ENCODE assay signal across 1 cellular context in the genomic region with DNA sequence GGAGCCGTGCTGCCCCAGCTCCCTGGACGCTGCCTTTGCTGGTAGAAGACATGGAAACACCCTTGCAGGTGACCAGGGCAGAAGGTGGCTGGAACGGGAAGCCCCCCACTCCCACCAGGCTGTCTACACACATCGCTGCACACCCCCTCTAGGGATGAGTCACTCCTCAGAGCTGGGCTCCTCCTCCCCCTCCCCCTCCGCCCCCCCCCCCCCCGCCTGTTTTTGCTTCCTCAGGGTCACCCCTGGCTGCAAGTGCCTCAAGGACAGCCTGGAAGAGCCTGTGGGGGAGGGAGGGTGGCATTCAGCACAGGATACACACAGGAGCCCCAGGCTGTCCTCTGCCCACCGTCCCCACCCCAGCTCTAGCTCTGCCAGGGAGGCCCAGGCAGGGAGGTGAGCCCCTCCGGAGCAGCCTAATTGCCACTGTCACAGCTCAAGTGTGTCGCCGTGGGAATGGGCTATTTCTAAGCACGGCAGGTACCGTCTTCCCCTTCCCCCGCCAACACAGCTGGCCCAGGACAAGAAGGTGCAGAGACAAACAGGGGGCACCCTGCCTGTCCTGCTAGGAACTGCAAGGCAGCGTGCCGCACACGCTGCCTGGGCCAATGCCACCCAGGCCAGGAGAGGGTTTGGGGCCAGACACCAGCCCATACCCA.
TF ChIP-seq lines count a peak whose summit lies in the region.

No MANE protein-coding gene starts in this region.

TF ChIP-seq in GM23338, 12 proteins besides CTCF, POLR2A, EP300 and RAD21 (continued from another document):
- TF ChIP-seq ZNF462 (CRISPR knock-in tag; IDR thresholded peaks at IDR 0.05) (no peak), ETS1 (IDR thresholded peaks at IDR 0.05) (no peak), ZNF331 (CRISPR knock-in tag; IDR thresholded peaks at IDR 0.05; ENCODE audit: low read depth) (no peak), POLR2AphosphoS5 (IDR thresholded peaks at IDR 0.05; ENCODE audit: low read depth) (no peak), EZH2phosphoT487 (IDR thresholded peaks at IDR 0.05; ENCODE audit: unreplicated experiment) (no peak), JUNB (IDR thresholded peaks at IDR 0.05; ENCODE audit: unreplicated experiment) (no peak), REST (IDR thresholded peaks at IDR 0.05; ENCODE audit: unreplicated experiment) (no peak), ZNF114 (CRISPR knock-in tag; IDR thresholded peaks at IDR 0.05) (no peak), EZH2 (IDR thresholded peaks at IDR 0.05; ENCODE audit: low read depth, unreplicated experiment) (no peak)
